ENCODE assay signal across 10 cellular contexts in genomic region chr12:49962861-49963765, GRCh38. TPM values are rescaled to one million over a fixed set of nuclear protein-coding genes. Genes with fewer than 3 reads are reported as not detected.
DNase-seq lines count a peak whose midpoint lies in the region; ATAC-seq, FAIRE-seq and TF ChIP-seq lines count a peak whose summit lies in the region.
"Had no signal": no experiment of that assay in that cellular context is flagged by ENCODE, and none has a peak within 500 bp of the region (broad histone marks: within the 10 kb centered on the region; RNA-seq: fewer than 3 reads in every experiment).

No MANE protein-coding gene starts in this region.

- no peak overlapping the region for H3K27ac Mint-ChIP-seq in activated CD8-positive, alpha-beta T cell treated with anti-CD3 and anti-CD28 coated beads, Interleukin-2, amount 10 ng/mL, durations not matched to agents 7 days and 5 days

- CTCF ChIA-PET in endothelial cell of umbilical vein (lab: Charles Lee), result interaction anchor here (1.0 to 11.4 kb wide), 9 partner anchors 9 to 103 kb away, joined by 3 to 317 read pairs (median 8); no protein-coding TSS in a partner anchor
- CTCF ChIA-PET in activated CD8-positive, alpha-beta T cell treated with anti-CD3 and anti-CD28 coated beads, Interleukin-2, amount 10 ng/mL, durations not matched to agents 7 days and 5 days (lab: Charles Lee), result interaction anchor here (1.3 to 1.7 kb wide), 3 partner anchors 17 to 107 kb away, joined by 3 to 7 read pairs (median 5); no protein-coding TSS in a partner anchor

- no peaks in the 10 kb centered on the region for H3K36me3 Mint-ChIP-seq in activated CD8-positive, alpha-beta T cell treated with anti-CD3 and anti-CD28 coated beads, Interleukin-2, amount 10 ng/mL, durations not matched to agents 7 days and 5 days (ENCODE audit: low read depth)

- POLR2A ChIA-PET in endothelial cell of umbilical vein (lab: Charles Lee), result interaction anchor here (0.6 to 1.2 kb wide), 3 partner anchors 122 to 249 kb away, joined by 3 read pairs; partner anchors contain the start of gene SMARCD1
- POLR2A ChIA-PET in activated CD8-positive, alpha-beta T cell treated with anti-CD3 and anti-CD28 coated beads, Interleukin-2, amount 10 ng/mL, durations not matched to agents 7 days and 5 days (lab: Charles Lee), result interaction anchor here (0.6 kb wide), 1 partner anchor 698 kb away, joined by 3 read pairs; no protein-coding TSS in a partner anchor

- H3K79me2 ChIP-seq in endothelial cell of umbilical vein (ENCODE audit: control insufficient read depth, insufficient read depth, low read length), result no peaks in the 10 kb centered on the region

- no peak overlapping the region for H2BK12ac ChIP-seq in neuronal stem cell (ENCODE audit: low read length)

- peak; percentile 47 for FAIRE-seq in endothelial cell of umbilical vein (lab: Jason Lieb, UNC)

- intact Hi-C loops in endothelial cell of umbilical vein (cut with micrococcal nuclease), result no loop called here

- H4K91ac ChIP-seq in neuronal stem cell (ENCODE audit: low read depth, low read length, poor library complexity), result no peak overlapping the region

- no TSS peak for BruUV-seq in endothelial cell of umbilical vein (replicated peaks; lab: Mats Ljungman, UMichigan)

- H3K79me1 ChIP-seq in neuronal stem cell (ENCODE audit: low read depth, low read length), result no peaks in the 10 kb centered on the region

- DNase-seq in DMS153 treated with DMSO at 0.1 percent for 48 hours (lab: John Stamatoyannopoulos, UW; ENCODE audit: unreplicated experiment) (peak; percentile 55), NCI-H2196 (lab: John Stamatoyannopoulos, UW; ENCODE audit: unreplicated experiment) (peak; percentile 96), endothelial cell of umbilical vein (ENCODE audit: low read depth, low spot score) (peak; percentile 57), neuronal stem cell (ENCODE audit: low spot score) (no peak)
- no peak for DNase-seq in activated CD8-positive, alpha-beta T cell treated with anti-CD3 and anti-CD28 coated beads, Interleukin-2, amount 10 ng/mL, durations not matched to agents 7 days and 5 days
- no peak for DNase-seq in activated effector memory CD4-positive, alpha-beta T cell treated with Interleukin-2 at 50 U/mL for 16 hours
- DNase-seq in stimulated activated CD4-positive, alpha-beta T cell treated with anti-CD3 and anti-CD28 coated beads, Interleukin-4, amount 100 ng/mL, for 1 hour, result no peak
- DNase-seq: WERI-Rb-1 had no signal

- H3K23ac ChIP-seq in neuronal stem cell (ENCODE audit: low read depth, low read length, poor library complexity), result peak overlapping the region; percentile 80

- H3K14ac ChIP-seq in neuronal stem cell (ENCODE audit: low read length), result no peak overlapping the region

- H2BK15ac ChIP-seq in neuronal stem cell (ENCODE audit: low read length), result no peak overlapping the region

- no peaks in the 10 kb centered on the region for H3K9me3 Mint-ChIP-seq in activated CD8-positive, alpha-beta T cell treated with anti-CD3 and anti-CD28 coated beads, Interleukin-2, amount 10 ng/mL, durations not matched to agents 7 days and 5 days (ENCODE audit: insufficient read depth)
- H3K9me3 Mint-ChIP-seq: central memory CD8-positive, alpha-beta T cell had no signal

- H3K4me2 ChIP-seq in endothelial cell of umbilical vein (ENCODE audit: insufficient read depth, low read length), result no peak overlapping the region
- no peak overlapping the region for H3K4me2 ChIP-seq in neuronal stem cell (ENCODE audit: insufficient read depth, low read length, poor library complexity, severe bottlenecking)

- no peak overlapping the region for H3K4me3 Mint-ChIP-seq in activated CD8-positive, alpha-beta T cell treated with anti-CD3 and anti-CD28 coated beads, Interleukin-2, amount 10 ng/mL, durations not matched to agents 7 days and 5 days
- H3K4me3 Mint-ChIP-seq: central memory CD8-positive, alpha-beta T cell had no signal

- H2AFZ ChIP-seq in endothelial cell of umbilical vein (ENCODE audit: low read depth, low read length), result no peak overlapping the region
- no peak overlapping the region for H2AFZ ChIP-seq in neuronal stem cell (ENCODE audit: low read length)

- H3K4ac ChIP-seq in neuronal stem cell (ENCODE audit: low read length), result no peak overlapping the region

- H2AK5ac ChIP-seq in neuronal stem cell (ENCODE audit: low read depth, low read length), result peak overlapping the region; percentile 56

- WGBS in neuronal stem cell (ENCODE audit: extremely low coverage in 2 of 2, insufficient read length in 2 of 2, insufficient replicate concordance in 1 of 2), 2 donors, result no CpG with 5 or more reads among the region's 21 CpGs

- H4K8ac ChIP-seq in neuronal stem cell (ENCODE audit: low read depth, low read length), result no peak overlapping the region

- no peak overlapping the region for H3K9ac ChIP-seq in endothelial cell of umbilical vein (replicated peaks; ENCODE audit: extremely low read depth, insufficient read depth, low read length)
- no peak overlapping the region for H3K9ac ChIP-seq in neuronal stem cell (ENCODE audit: low read depth, low read length, poor library complexity)

- H3K27me3 Mint-ChIP-seq in activated CD8-positive, alpha-beta T cell treated with anti-CD3 and anti-CD28 coated beads, Interleukin-2, amount 10 ng/mL, durations not matched to agents 7 days and 5 days (ENCODE audit: low read depth), result peaks cover 60% of the 10 kb centered on the region

- no peak for TF ChIP-seq POLR2A in endothelial cell of umbilical vein (IDR thresholded peaks at IDR 0.05; ENCODE audit: low read depth, low read length)

- no peak overlapping the region for H2BK5ac ChIP-seq in neuronal stem cell (ENCODE audit: low read length)

- H3K4me3 ChIP-seq in endothelial cell of umbilical vein (replicated peaks in 1 of 3; ENCODE audit: insufficient read depth in 1 of 3, low read depth in 1 of 3, low read length in 3 of 3) (no peak overlapping the region), neuronal stem cell (ENCODE audit: low read length in 2 of 2) (no peak overlapping the region)

- no peak overlapping the region for H2BK120ac ChIP-seq in neuronal stem cell (ENCODE audit: low read depth, low read length)

- no peak for TF ChIP-seq CTCF in endothelial cell of umbilical vein (IDR thresholded peaks at IDR 0.05; ENCODE audit: extremely low read depth in 1 of 2, insufficient read depth in 1 of 2, low read depth in 1 of 2, low read length in 2 of 2)

- H4K20me1 ChIP-seq in endothelial cell of umbilical vein (replicated peaks; ENCODE audit: control insufficient read depth, extremely low read depth, insufficient read depth, low read length), result no peaks in the 10 kb centered on the region

- H3K36me3 ChIP-seq in endothelial cell of umbilical vein (ENCODE audit: control insufficient read depth in 2 of 2, extremely low read depth in 1 of 2, insufficient read depth in 2 of 2, low read length in 2 of 2), result no peaks in the 10 kb centered on the region
- no peaks in the 10 kb centered on the region for H3K36me3 ChIP-seq in neuronal stem cell (replicated peaks in 1 of 2; ENCODE audit: control insufficient read depth in 2 of 2, insufficient read depth in 2 of 2, low read length in 2 of 2)
- H3K36me3 ChIP-seq: WERI-Rb-1 had no signal

- H3K9me3 ChIP-seq in endothelial cell of umbilical vein (replicated peaks; ENCODE audit: control insufficient read depth, insufficient read depth, low read length), result no peaks in the 10 kb centered on the region
- H3K9me3 ChIP-seq in neuronal stem cell (replicated peaks in 1 of 2; ENCODE audit: control insufficient read depth in 2 of 2, insufficient read depth in 1 of 2, low read depth in 1 of 2, low read length in 2 of 2), result no peaks in the 10 kb centered on the region

- peaks cover 10% of the 10 kb centered on the region for H3K4me1 Mint-ChIP-seq in activated CD8-positive, alpha-beta T cell treated with anti-CD3 and anti-CD28 coated beads, Interleukin-2, amount 10 ng/mL, durations not matched to agents 7 days and 5 days (ENCODE audit: low read depth)

- dilution Hi-C loops in endothelial cell of umbilical vein (cut with MboI; ENCODE audit: extremely low pct_ligation_motif_present, low sequenced_read_pairs), result loop anchor here (25.0 kb wide), 1 partner anchor 99 kb away; the partner anchor contains the start of gene ASIC1

- H3K27ac ChIP-seq in endothelial cell of umbilical vein (ENCODE audit: insufficient read depth, low read depth, low read length) (no peak overlapping the region), neuronal stem cell (replicated peaks; ENCODE audit: low read length) (no peak overlapping the region)
- H3K27ac ChIP-seq: WERI-Rb-1 had no signal

- peaks cover 34% of the 10 kb centered on the region for H3K4me1 ChIP-seq in endothelial cell of umbilical vein (ENCODE audit: control insufficient read depth, extremely low read depth, insufficient read depth, low read length)
- peaks cover 26 to 33% of the 10 kb centered on the region in 2 donors for H3K4me1 ChIP-seq in neuronal stem cell (ENCODE audit: control insufficient read depth in 2 of 2, insufficient read depth in 1 of 2, low read depth in 1 of 2, low read length in 2 of 2)

- no peaks in the 10 kb centered on the region for H3K9me1 ChIP-seq in endothelial cell of umbilical vein (replicated peaks; ENCODE audit: control insufficient read depth, extremely low read depth, insufficient read depth, low read length)

- no peak for ATAC-seq in activated CD8-positive, alpha-beta T cell treated with anti-CD3 and anti-CD28 coated beads, Interleukin-2, amount 10 ng/mL, durations not matched to agents 7 days and 5 days
- ATAC-seq in HG03521 (IDR thresholded peaks at IDR 0.05; ENCODE audit: unreplicated experiment), result no peak

- no peak overlapping the region for H3K18ac ChIP-seq in neuronal stem cell (ENCODE audit: low read length)

- H3K27me3 ChIP-seq in endothelial cell of umbilical vein (ENCODE audit: control insufficient read depth in 2 of 2, insufficient read depth in 2 of 2, low read length in 2 of 2), result peaks cover 2 to 4% of the 10 kb centered on the region in 2 experiments
- H3K27me3 ChIP-seq in neuronal stem cell (ENCODE audit: control insufficient read depth in 3 of 3, insufficient read depth in 3 of 3, low read depth in 1 of 3, low read length in 3 of 3), result peaks cover 8 to 42% (median 24%) of the 10 kb centered on the region in 3 experiments

RNA-seq across cellular contexts. Expression of gene AQP5, which starts 1.4 kb away (rescaled TPM):
- total RNA-seq in endothelial cell of umbilical vein, result 0.67 and 0.95 TPM in 2 replicates
- 2.3 and 2.7 TPM in 2 replicates for polyA plus RNA-seq in endothelial cell of umbilical vein
- 0.76 and 1.8 TPM in 2 replicates for polyA plus RNA-seq in endothelial cell of umbilical vein (2011; cell fraction: cytosol; rRNA removed)
- polyA plus RNA-seq in endothelial cell of umbilical vein (2011; cell fraction: nucleus; rRNA removed), result 1.3 and 2.9 TPM in 2 replicates
- 0.23 and 0.31 TPM in 2 replicates for polyA plus RNA-seq in endothelial cell of umbilical vein (2012)
- polyA minus RNA-seq in endothelial cell of umbilical vein, result 0.68 and 0.92 TPM in 2 replicates
- polyA minus RNA-seq in endothelial cell of umbilical vein (2011; cell fraction: cytosol; rRNA and poly(A)+ RNA removed), result not detected
- 0.48 TPM in 1 of 2 replicates, not detected in the other for polyA minus RNA-seq in endothelial cell of umbilical vein (2011; cell fraction: nucleus; rRNA and poly(A)+ RNA removed)
- polyA plus RNA-seq in neuronal stem cell (2013, experiment 1 of 2), result 0.39 TPM
- 0.58 TPM for polyA plus RNA-seq in neuronal stem cell (2013, experiment 2 of 2)
- total RNA-seq in activated CD8-positive, alpha-beta T cell treated with anti-CD3 and anti-CD28 coated beads, Interleukin-2, amount 10 ng/mL, durations not matched to agents 7 days and 5 days, result not detected

RNA-seq across cellular contexts. Expression of gene AQP6, which starts 9.6 kb away (rescaled TPM):
- not detected in 2 replicates for total RNA-seq in endothelial cell of umbilical vein
- polyA plus RNA-seq in endothelial cell of umbilical vein, result 0.04 TPM in 1 of 2 replicates, not detected in the other
- polyA plus RNA-seq in endothelial cell of umbilical vein (2011; cell fraction: cytosol; rRNA removed), result not detected in 2 replicates
- polyA plus RNA-seq in endothelial cell of umbilical vein (2011; cell fraction: nucleus; rRNA removed), result 0.07 and 0.20 TPM in 2 replicates
- not detected in 2 replicates for polyA plus RNA-seq in endothelial cell of umbilical vein (2012)
- not detected in 2 replicates for polyA minus RNA-seq in endothelial cell of umbilical vein
- not detected for polyA minus RNA-seq in endothelial cell of umbilical vein (2011; cell fraction: cytosol; rRNA and poly(A)+ RNA removed)
- not detected in 2 replicates for polyA minus RNA-seq in endothelial cell of umbilical vein (2011; cell fraction: nucleus; rRNA and poly(A)+ RNA removed)
- 0.03 TPM for polyA plus RNA-seq in neuronal stem cell (2013, experiment 1 of 2)
- 0.04 TPM for polyA plus RNA-seq in neuronal stem cell (2013, experiment 2 of 2)
- total RNA-seq in activated CD8-positive, alpha-beta T cell treated with anti-CD3 and anti-CD28 coated beads, Interleukin-2, amount 10 ng/mL, durations not matched to agents 7 days and 5 days, result not detected

RNA-seq across cellular contexts. Expression of gene AQP2, which starts 12.6 kb away (rescaled TPM):
- total RNA-seq in endothelial cell of umbilical vein, result not detected in 2 replicates
- polyA plus RNA-seq in endothelial cell of umbilical vein, result not detected in 2 replicates
- polyA plus RNA-seq in endothelial cell of umbilical vein (2011; cell fraction: cytosol; rRNA removed), result not detected in 2 replicates
- not detected in 2 replicates for polyA plus RNA-seq in endothelial cell of umbilical vein (2011; cell fraction: nucleus; rRNA removed)
- not detected in 2 replicates for polyA plus RNA-seq in endothelial cell of umbilical vein (2012)
- polyA minus RNA-seq in endothelial cell of umbilical vein, result not detected in 2 replicates
- polyA minus RNA-seq in endothelial cell of umbilical vein (2011; cell fraction: cytosol; rRNA and poly(A)+ RNA removed), result not detected
- not detected in 2 replicates for polyA minus RNA-seq in endothelial cell of umbilical vein (2011; cell fraction: nucleus; rRNA and poly(A)+ RNA removed)
- polyA plus RNA-seq in neuronal stem cell (2013, experiment 1 of 2), result not detected
- not detected for polyA plus RNA-seq in neuronal stem cell (2013, experiment 2 of 2)
- not detected for total RNA-seq in activated CD8-positive, alpha-beta T cell treated with anti-CD3 and anti-CD28 coated beads, Interleukin-2, amount 10 ng/mL, durations not matched to agents 7 days and 5 days

RNA-seq across cellular contexts. Expression of gene FAIM2, which starts 59.4 kb away (rescaled TPM):
- 0.12 TPM in 1 of 2 replicates, not detected in the other for total RNA-seq in endothelial cell of umbilical vein
- 0.01 and 0.22 TPM in 2 replicates for polyA plus RNA-seq in endothelial cell of umbilical vein
- 0.10 and 0.12 TPM in 2 replicates for polyA plus RNA-seq in endothelial cell of umbilical vein (2011; cell fraction: cytosol; rRNA removed)
- polyA plus RNA-seq in endothelial cell of umbilical vein (2011; cell fraction: nucleus; rRNA removed), result 0.75 TPM in 1 of 2 replicates, not detected in the other
- 0.33 and 0.91 TPM in 2 replicates for polyA plus RNA-seq in endothelial cell of umbilical vein (2012)
- not detected in 2 replicates for polyA minus RNA-seq in endothelial cell of umbilical vein
- 0.20 TPM for polyA minus RNA-seq in endothelial cell of umbilical vein (2011; cell fraction: cytosol; rRNA and poly(A)+ RNA removed)
- polyA minus RNA-seq in endothelial cell of umbilical vein (2011; cell fraction: nucleus; rRNA and poly(A)+ RNA removed), result not detected in 2 replicates
- 5.6 TPM for polyA plus RNA-seq in neuronal stem cell (2013, experiment 1 of 2)
- polyA plus RNA-seq in neuronal stem cell (2013, experiment 2 of 2), result 4.9 TPM
- total RNA-seq in activated CD8-positive, alpha-beta T cell treated with anti-CD3 and anti-CD28 coated beads, Interleukin-2, amount 10 ng/mL, durations not matched to agents 7 days and 5 days, result under 1 TPM; 0.23 to 0.55 TPM

Comparison
In these comparisons a context has a peak if more than half of its experiments do, and no peak if none do; other contexts are left out.
1. DNase-seq: peak in DMS153 treated with DMSO at 0.1 percent for 48 hours (single experiment), NCI-H2196 (single experiment) and endothelial cell of umbilical vein (single experiment); none in neuronal stem cell (single experiment), activated CD8-positive, alpha-beta T cell treated with anti-CD3 and anti-CD28 coated beads, Interleukin-2, amount 10 ng/mL, durations not matched to agents 7 days and 5 days (single experiment), activated effector memory CD4-positive, alpha-beta T cell treated with Interleukin-2 at 50 U/mL for 16 hours (single experiment) and stimulated activated CD4-positive, alpha-beta T cell treated with anti-CD3 and anti-CD28 coated beads, Interleukin-4, amount 100 ng/mL, for 1 hour (single experiment).